Comparison of ENCODE assay signal across 1 cellular context in genomic region chr22:49922484-49922883, GRCh38.
TF ChIP-seq lines count a peak whose summit lies in the region.

No MANE protein-coding gene starts in this region.

TF ChIP-seq in WTC11, 78 proteins besides CTCF, POLR2A, EP300 and RAD21 (continued from another document):
- TF ChIP-seq ATF6 (CRISPR knock-in tag; IDR thresholded peaks at IDR 0.05) (no peak), ELF4 (CRISPR knock-in tag; IDR thresholded peaks at IDR 0.05; ENCODE audit: low read depth) (no peak), SMAD4 (CRISPR knock-in tag; IDR thresholded peaks at IDR 0.05) (no peak), STAT6 (CRISPR knock-in tag; conservative IDR thresholded peaks at IDR 0.05; ENCODE audit: low read depth) (no peak), FOXP4 (CRISPR knock-in tag; IDR thresholded peaks at IDR 0.05) (no peak), PREB (CRISPR knock-in tag; IDR thresholded peaks at IDR 0.05; ENCODE audit: borderline replicate concordance) (no peak), ZNF317 (CRISPR knock-in tag; IDR thresholded peaks at IDR 0.05; ENCODE audit: borderline replicate concordance, low read depth) (no peak), ZNF416 (CRISPR knock-in tag; IDR thresholded peaks at IDR 0.05) (no peak), ATF2 (CRISPR knock-in tag; IDR thresholded peaks at IDR 0.05; ENCODE audit: borderline replicate concordance, low read depth) (no peak), ZNF219 (CRISPR knock-in tag; IDR thresholded peaks at IDR 0.05; ENCODE audit: borderline replicate concordance) (no peak)
